10 cellular contexts compared by ENCODE assay signal in genomic region chr13:46666727-46667456, GRCh38.
DNase-seq lines count a peak whose midpoint lies in the region; ATAC-seq and TF ChIP-seq lines count a peak whose summit lies in the region.
"Had no signal": no experiment of that assay in that cellular context is flagged by ENCODE, and none has a peak within 500 bp of the region (broad histone marks: within the 10 kb centered on the region; RNA-seq: fewer than 3 reads in every experiment).

No MANE protein-coding gene starts in this region.

- H3K36me3 Mint-ChIP-seq in activated naive CD4-positive, alpha-beta T cell treated with anti-CD3 and anti-CD28 coated beads, Interleukin-2, amount 50 U/mL, for 24 hours, result peaks cover 10% of the 10 kb centered on the region

- no peak for TF ChIP-seq POLR2A in upper lobe of left lung (IDR thresholded peaks at IDR 0.05)

- no peak overlapping the region for H3K27ac ChIP-seq in WERI-Rb-1
- no peak overlapping the region for H3K27ac ChIP-seq in iPS DF 6.9 (ENCODE audit: low read length)
- H3K27ac ChIP-seq in upper lobe of left lung, result peak overlapping the region in 3 of 4 donors; percentile 1 to 51 (median 37)

- H3K4me3 Mint-ChIP-seq in activated naive CD4-positive, alpha-beta T cell treated with anti-CD3 and anti-CD28 coated beads, Interleukin-2, amount 50 U/mL, for 24 hours, result peak overlapping the region; percentile 77

- no peak for TF ChIP-seq EP300 in upper lobe of left lung (IDR thresholded peaks at IDR 0.05)

- H3K4me3 ChIP-seq in WERI-Rb-1 (ENCODE audit: low read depth, low read length), result no peak overlapping the region
- H3K4me3 ChIP-seq in iPS DF 6.9 (ENCODE audit: low read length), result no peak overlapping the region
- H3K4me3 ChIP-seq in upper lobe of left lung, result no peak overlapping the region
- H3K4me3 ChIP-seq: left lung had no signal

- H3K27me3 ChIP-seq in WERI-Rb-1 (ENCODE audit: insufficient read depth, low read depth, severe bottlenecking), result no peaks in the 10 kb centered on the region
- H3K27me3 ChIP-seq in iPS DF 6.9 (ENCODE audit: control insufficient read depth, insufficient read depth, low read length), result no peaks in the 10 kb centered on the region
- H3K27me3 ChIP-seq in upper lobe of left lung, result no peaks in the 10 kb centered on the region
- H3K27me3 ChIP-seq: left lung had no signal

- peak overlapping the region; percentile 88 for H3K27ac Mint-ChIP-seq in activated naive CD4-positive, alpha-beta T cell treated with anti-CD3 and anti-CD28 coated beads, Interleukin-2, amount 50 U/mL, for 24 hours

- no peaks in the 10 kb centered on the region for H3K27me3 Mint-ChIP-seq in activated naive CD4-positive, alpha-beta T cell treated with anti-CD3 and anti-CD28 coated beads, Interleukin-2, amount 50 U/mL, for 24 hours

- no peaks in the 10 kb centered on the region for H3K9me3 Mint-ChIP-seq in activated naive CD4-positive, alpha-beta T cell treated with anti-CD3 and anti-CD28 coated beads, Interleukin-2, amount 50 U/mL, for 24 hours

- ATAC-seq in upper lobe of left lung (ENCODE audit: low FRiP score in 2 of 2), result no peak

- H3K36me3 ChIP-seq in WERI-Rb-1 (peaks cover 32% of the 10 kb centered on the region), iPS DF 6.9 (ENCODE audit: control insufficient read depth, insufficient read depth, low read length) (no peaks in the 10 kb centered on the region), upper lobe of left lung (peaks cover 0 to 11% (median 3%) of the 10 kb centered on the region in 4 donors)
- H3K36me3 ChIP-seq: left lung had no signal

- peaks cover 7% of the 10 kb centered on the region for H3K4me1 ChIP-seq in iPS DF 6.9 (ENCODE audit: control insufficient read depth, insufficient read depth, low read length)
- H3K4me1 ChIP-seq in upper lobe of left lung, result peaks cover 22 to 54% (median 45%) of the 10 kb centered on the region in 4 donors

- no peak for DNase-seq in activated naive CD4-positive, alpha-beta T cell (lab: John Stamatoyannopoulos, UW)
- DNase-seq in WERI-Rb-1 (no peak), iPS DF 6.9 (ENCODE audit: low read depth, low spot score) (peak; percentile 58), upper lobe of left lung (no peak), NCI-H1092 (lab: John Stamatoyannopoulos, UW) (no peak), RKO (ENCODE audit: low spot score) (no peak)
- DNase-seq in effector CD8-positive, alpha-beta T cell (lab: John Stamatoyannopoulos, UW), result no peak
- DNase-seq: COR-L47, left lung had no signal

- no CpG with 5 or more reads among the region's 3 CpGs for WGBS in iPS DF 6.9 (ENCODE audit: insufficient coverage, insufficient read length)
- WGBS in upper lobe of left lung, 2 donors, result 70 to 79% methylated on average over 3 of the region's 3 CpGs

- H3K9me3 ChIP-seq in WERI-Rb-1 (ENCODE audit: severe bottlenecking) (no peaks in the 10 kb centered on the region), iPS DF 6.9 (ENCODE audit: control insufficient read depth, insufficient read depth, low read length) (no peaks in the 10 kb centered on the region), upper lobe of left lung (no peaks in the 10 kb centered on the region)
- H3K9me3 ChIP-seq: left lung had no signal

- peaks cover 70% of the 10 kb centered on the region for H3K4me1 Mint-ChIP-seq in activated naive CD4-positive, alpha-beta T cell treated with anti-CD3 and anti-CD28 coated beads, Interleukin-2, amount 50 U/mL, for 24 hours

- 0 out of 2 replicates have a peak, but pooled peaks have one; percentile 8 for TF ChIP-seq CTCF in WERI-Rb-1 (IDR thresholded peaks at IDR 0.05; ENCODE audit: low read depth, low read length)
- TF ChIP-seq CTCF in upper lobe of left lung (IDR thresholded peaks at IDR 0.05), result no peak

Comparison
In these comparisons a context has a peak if more than half of its experiments do, and no peak if none do; other contexts are left out.
1. H3K27ac ChIP-seq: peak in upper lobe of left lung (3 of 4); none in WERI-Rb-1 (single experiment) and iPS DF 6.9 (single experiment).